In the genomic region with DNA sequence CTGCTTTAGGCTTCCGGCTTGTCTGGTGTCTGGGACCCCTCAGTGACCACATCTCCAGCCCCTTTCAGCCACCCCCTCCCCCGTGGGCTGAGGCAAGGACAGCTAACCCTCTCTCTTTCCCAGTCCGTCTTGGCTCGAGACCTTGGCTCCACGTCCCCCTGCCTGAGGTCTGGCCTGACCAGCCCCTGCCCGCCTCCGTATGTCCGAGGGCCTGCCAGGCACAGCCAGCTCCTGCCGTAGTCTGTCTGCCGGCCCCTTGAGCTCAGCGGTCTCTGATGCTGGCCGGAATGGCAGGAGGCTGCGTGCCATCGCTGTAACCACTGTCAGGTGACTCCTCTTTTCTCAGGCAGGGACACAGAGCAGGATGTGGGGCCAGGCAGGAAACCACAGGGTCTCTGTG, we compare ENCODE assay signal across 20 cellular contexts.
"Had no signal": no experiment of that assay in that cellular context is flagged by ENCODE, and none has a peak within 500 bp of the region (broad histone marks: within the 10 kb centered on the region; RNA-seq: fewer than 3 reads in every experiment).

No MANE protein-coding gene starts in this region.

- H3K9ac ChIP-seq: SK-N-SH had no signal

- H3K4me3 ChIP-seq: MG63 had no signal

- H3K9me3 ChIP-seq: MG63, SK-N-SH had no signal

- DNase-seq: IMR-90, Karpas-422, KG1, MG63, NCI-H1092, NCI-H1105 treated with DMSO at 0.1 percent for 48 hours, NCI-H1417 treated with DMSO at 0.1 percent for 48 hours, NCI-H146, NCI-H1694 treated with DMSO at 0.1 percent for 48 hours, NCI-H1930, NCI-H2081, NCI-H2107, NCI-H2227 treated with DMSO at 0.1 percent for 48 hours, NCI-H69, NCI-H774, RPMI8226, SHP77, SK-N-SH had no signal

- FAIRE-seq: HepG2, RCC 7860 had no signal

- H3K27me3 ChIP-seq: MG63 had no signal

- H3K36me3 ChIP-seq: MG63 had no signal
